In the genomic region with DNA sequence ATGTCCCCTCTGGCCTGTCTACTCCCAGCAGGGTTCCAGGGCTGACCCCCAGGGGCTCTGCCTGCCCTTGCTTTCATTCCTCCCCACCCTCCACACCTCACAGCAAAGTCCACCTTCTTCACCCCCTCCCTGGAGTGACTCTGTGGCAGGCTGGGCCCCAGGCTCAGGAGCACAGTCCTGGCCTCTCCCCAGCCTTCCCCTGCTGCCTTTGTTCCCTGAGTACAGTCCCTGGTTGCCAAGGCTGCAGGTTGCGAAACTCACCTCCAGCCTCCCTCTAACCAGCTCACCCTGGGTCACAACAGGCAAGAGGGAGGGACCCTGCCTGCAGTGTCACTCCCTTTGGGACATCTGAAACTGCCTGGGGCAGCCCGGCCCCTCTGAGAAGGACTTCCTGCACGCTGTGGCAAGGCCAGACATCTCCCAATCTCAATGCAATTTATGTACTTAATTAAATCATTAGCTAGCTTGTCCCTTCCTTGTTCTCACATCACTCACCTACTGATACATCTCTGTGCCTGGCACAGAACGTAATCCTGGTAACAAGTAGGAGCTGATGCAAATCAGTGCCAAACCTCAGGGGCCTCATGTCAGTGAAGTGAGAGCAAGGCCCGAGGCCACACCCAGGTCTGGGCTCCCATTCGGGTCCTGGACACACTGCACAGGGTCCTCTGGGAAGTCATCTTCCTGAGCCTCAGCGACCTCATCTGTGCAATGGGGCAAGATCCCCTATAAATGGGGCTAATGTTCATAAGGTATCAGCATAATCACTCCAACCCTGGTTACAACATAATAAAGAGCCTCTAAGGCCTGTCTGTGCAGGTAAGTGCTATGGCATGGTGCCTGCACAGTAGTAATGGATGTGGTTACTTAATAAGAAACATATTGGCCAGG, we compare ENCODE assay signal across 1 cellular context.
TF ChIP-seq lines count a peak whose summit lies in the region.

No MANE protein-coding gene starts in this region.

TF ChIP-seq in HepG2, 621 proteins besides CTCF, POLR2A, EP300 and RAD21 (continued from another document and continues in another):
- TF ChIP-seq, protein P1, sequence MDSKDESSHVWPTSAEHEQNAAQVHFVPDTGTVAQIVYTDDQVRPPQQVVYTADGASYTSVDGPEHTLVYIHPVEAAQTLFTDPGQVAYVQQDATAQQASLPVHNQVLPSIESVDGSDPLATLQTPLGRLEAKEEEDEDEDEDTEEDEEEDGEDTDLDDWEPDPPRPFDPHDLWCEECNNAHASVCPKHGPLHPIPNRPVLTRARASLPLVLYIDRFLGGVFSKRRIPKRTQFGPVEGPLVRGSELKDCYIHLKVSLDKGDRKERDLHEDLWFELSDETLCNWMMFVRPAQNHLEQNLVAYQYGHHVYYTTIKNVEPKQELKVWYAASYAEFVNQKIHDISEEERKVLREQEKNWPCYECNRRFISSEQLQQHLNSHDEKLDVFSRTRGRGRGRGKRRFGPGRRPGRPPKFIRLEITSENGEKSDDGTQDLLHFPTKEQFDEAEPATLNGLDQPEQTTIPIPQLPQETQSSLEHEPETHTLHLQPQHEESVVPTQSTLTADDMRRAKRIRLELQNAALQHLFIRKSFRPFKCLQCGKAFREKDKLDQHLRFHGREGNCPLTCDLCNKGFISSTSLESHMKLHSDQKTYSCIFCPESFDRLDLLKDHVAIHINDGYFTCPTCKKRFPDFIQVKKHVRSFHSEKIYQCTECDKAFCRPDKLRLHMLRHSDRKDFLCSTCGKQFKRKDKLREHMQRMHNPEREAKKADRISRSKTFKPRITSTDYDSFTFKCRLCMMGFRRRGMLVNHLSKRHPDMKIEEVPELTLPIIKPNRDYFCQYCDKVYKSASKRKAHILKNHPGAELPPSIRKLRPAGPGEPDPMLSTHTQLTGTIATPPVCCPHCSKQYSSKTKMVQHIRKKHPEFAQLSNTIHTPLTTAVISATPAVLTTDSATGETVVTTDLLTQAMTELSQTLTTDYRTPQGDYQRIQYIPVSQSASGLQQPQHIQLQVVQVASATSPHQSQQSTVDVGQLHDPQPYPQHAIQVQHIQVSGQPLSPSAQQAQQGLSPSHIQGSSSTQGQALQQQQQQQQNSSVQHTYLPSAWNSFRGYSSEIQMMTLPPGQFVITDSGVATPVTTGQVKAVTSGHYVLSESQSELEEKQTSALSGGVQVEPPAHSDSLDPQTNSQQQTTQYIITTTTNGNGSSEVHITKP (CRISPR knock-in tag; IDR thresholded peaks at IDR 0.05; ENCODE audit: low read depth) = peak; percentile 44; the same call in 1 of the 2 replicates
- TF ChIP-seq NR2F1 (CRISPR knock-in tag; IDR thresholded peaks at IDR 0.05) (peak in 1 of 2 experiments; percentile 38; a peak in 1 of 4 replicates), ZNF556 (CRISPR knock-in tag; IDR thresholded peaks at IDR 0.05; ENCODE audit: borderline replicate concordance) (peak; percentile 86; the same call in 1 of the 2 replicates), SMC3 (IDR thresholded peaks at IDR 0.05; ENCODE audit: low read length) (peak; percentile 27; the same call in 1 of the 2 replicates), SP5 (CRISPR knock-in tag; IDR thresholded peaks at IDR 0.05; ENCODE audit: borderline replicate concordance, low read depth) (peak; percentile 84), ATM (IDR thresholded peaks at IDR 0.05; ENCODE audit: borderline replicate concordance) (no peak), ZNF644 (CRISPR knock-in tag; IDR thresholded peaks at IDR 0.05; ENCODE audit: low read depth) (peak; percentile 75; the same call in 1 of the 2 replicates), NCOR1 (IDR thresholded peaks at IDR 0.05; ENCODE audit: borderline replicate concordance, low read length) (peak; percentile 59; the same call in 1 of the 2 replicates), YEATS2 (CRISPR knock-in tag; IDR thresholded peaks at IDR 0.05; ENCODE audit: borderline replicate concordance) (peak; percentile 59; the same call in 1 of the 2 replicates), ZNF709 (CRISPR knock-in tag; IDR thresholded peaks at IDR 0.05) (0 out of 2 replicates have a peak, but pooled peaks have one; percentile 25), GATAD2A (CRISPR knock-in tag; IDR thresholded peaks at IDR 0.05) (peak; percentile 92), MYNN (CRISPR knock-in tag; IDR thresholded peaks at IDR 0.05; ENCODE audit: low read depth) (no peak), ZNF460 (CRISPR knock-in tag; IDR thresholded peaks at IDR 0.05; ENCODE audit: borderline replicate concordance) (peak; percentile 63; the same call in 1 of the 2 replicates), SMARCE1 (IDR thresholded peaks at IDR 0.05; ENCODE audit: borderline replicate concordance) (no peak), ZNF296 (CRISPR knock-in tag; conservative IDR thresholded peaks at IDR 0.05) (no peak), DPF2 (CRISPR knock-in tag; IDR thresholded peaks at IDR 0.05; ENCODE audit: borderline replicate concordance, low read depth) (peak; percentile 64; the same call in 1 of the 2 replicates), MTA1 (CRISPR knock-in tag; IDR thresholded peaks at IDR 0.05; ENCODE audit: borderline replicate concordance) (peak; percentile 98), ZFX (CRISPR knock-in tag; IDR thresholded peaks at IDR 0.05; ENCODE audit: low read depth) (peak; percentile 83; the same call in 1 of the 2 replicates), MXI1 (IDR thresholded peaks at IDR 0.05; ENCODE audit: borderline replicate concordance, low read depth, low read length) (peak; percentile 62; the same call in 1 of the 3 replicates), KDM6A (CRISPR knock-in tag; IDR thresholded peaks at IDR 0.05; ENCODE audit: low read depth) (peak; percentile 85), SIX1 (CRISPR knock-in tag; IDR thresholded peaks at IDR 0.05; ENCODE audit: borderline replicate concordance) (no peak), ZBTB20 (CRISPR knock-in tag; IDR thresholded peaks at IDR 0.05; ENCODE audit: borderline replicate concordance, low read depth) (0 out of 2 replicates have a peak, but pooled peaks have one; percentile 45), PHF21A (CRISPR knock-in tag; IDR thresholded peaks at IDR 0.05) (peak; percentile 96), HOXA3 (CRISPR knock-in tag; IDR thresholded peaks at IDR 0.05) (peak; percentile 81; the same call in 1 of the 2 replicates), SOX13 (IDR thresholded peaks at IDR 0.05) (peak; percentile 18; the same call in 1 of the 2 replicates), SOX13 (CRISPR knock-in tag; conservative IDR thresholded peaks at IDR 0.05 in 1 of 2, IDR thresholded peaks at IDR 0.05 in 1 of 2) (peak in 1 of 2 experiments; percentile 89; a peak in 2 of 4 replicates)
- TF ChIP-seq, protein P2, sequence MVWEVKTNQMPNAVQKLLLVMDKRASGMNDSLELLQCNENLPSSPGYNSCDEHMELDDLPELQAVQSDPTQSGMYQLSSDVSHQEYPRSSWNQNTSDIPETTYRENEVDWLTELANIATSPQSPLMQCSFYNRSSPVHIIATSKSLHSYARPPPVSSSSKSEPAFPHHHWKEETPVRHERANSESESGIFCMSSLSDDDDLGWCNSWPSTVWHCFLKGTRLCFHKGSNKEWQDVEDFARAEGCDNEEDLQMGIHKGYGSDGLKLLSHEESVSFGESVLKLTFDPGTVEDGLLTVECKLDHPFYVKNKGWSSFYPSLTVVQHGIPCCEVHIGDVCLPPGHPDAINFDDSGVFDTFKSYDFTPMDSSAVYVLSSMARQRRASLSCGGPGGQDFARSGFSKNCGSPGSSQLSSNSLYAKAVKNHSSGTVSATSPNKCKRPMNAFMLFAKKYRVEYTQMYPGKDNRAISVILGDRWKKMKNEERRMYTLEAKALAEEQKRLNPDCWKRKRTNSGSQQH (CRISPR knock-in tag; IDR thresholded peaks at IDR 0.05; ENCODE audit: low read depth) = 0 out of 2 replicates have a peak, but pooled peaks have one; percentile 55
- TF ChIP-seq, protein P3, sequence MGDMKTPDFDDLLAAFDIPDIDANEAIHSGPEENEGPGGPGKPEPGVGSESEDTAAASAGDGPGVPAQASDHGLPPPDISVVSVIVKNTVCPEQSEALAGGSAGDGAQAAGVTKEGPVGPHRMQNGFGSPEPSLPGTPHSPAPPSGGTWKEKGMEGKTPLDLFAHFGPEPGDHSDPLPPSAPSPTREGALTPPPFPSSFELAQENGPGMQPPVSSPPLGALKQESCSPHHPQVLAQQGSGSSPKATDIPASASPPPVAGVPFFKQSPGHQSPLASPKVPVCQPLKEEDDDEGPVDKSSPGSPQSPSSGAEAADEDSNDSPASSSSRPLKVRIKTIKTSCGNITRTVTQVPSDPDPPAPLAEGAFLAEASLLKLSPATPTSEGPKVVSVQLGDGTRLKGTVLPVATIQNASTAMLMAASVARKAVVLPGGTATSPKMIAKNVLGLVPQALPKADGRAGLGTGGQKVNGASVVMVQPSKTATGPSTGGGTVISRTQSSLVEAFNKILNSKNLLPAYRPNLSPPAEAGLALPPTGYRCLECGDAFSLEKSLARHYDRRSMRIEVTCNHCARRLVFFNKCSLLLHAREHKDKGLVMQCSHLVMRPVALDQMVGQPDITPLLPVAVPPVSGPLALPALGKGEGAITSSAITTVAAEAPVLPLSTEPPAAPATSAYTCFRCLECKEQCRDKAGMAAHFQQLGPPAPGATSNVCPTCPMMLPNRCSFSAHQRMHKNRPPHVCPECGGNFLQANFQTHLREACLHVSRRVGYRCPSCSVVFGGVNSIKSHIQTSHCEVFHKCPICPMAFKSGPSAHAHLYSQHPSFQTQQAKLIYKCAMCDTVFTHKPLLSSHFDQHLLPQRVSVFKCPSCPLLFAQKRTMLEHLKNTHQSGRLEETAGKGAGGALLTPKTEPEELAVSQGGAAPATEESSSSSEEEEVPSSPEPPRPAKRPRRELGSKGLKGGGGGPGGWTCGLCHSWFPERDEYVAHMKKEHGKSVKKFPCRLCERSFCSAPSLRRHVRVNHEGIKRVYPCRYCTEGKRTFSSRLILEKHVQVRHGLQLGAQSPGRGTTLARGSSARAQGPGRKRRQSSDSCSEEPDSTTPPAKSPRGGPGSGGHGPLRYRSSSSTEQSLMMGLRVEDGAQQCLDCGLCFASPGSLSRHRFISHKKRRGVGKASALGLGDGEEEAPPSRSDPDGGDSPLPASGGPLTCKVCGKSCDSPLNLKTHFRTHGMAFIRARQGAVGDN (CRISPR knock-in tag; IDR thresholded peaks at IDR 0.05) = peak; percentile 94
- TF ChIP-seq, protein P4, sequence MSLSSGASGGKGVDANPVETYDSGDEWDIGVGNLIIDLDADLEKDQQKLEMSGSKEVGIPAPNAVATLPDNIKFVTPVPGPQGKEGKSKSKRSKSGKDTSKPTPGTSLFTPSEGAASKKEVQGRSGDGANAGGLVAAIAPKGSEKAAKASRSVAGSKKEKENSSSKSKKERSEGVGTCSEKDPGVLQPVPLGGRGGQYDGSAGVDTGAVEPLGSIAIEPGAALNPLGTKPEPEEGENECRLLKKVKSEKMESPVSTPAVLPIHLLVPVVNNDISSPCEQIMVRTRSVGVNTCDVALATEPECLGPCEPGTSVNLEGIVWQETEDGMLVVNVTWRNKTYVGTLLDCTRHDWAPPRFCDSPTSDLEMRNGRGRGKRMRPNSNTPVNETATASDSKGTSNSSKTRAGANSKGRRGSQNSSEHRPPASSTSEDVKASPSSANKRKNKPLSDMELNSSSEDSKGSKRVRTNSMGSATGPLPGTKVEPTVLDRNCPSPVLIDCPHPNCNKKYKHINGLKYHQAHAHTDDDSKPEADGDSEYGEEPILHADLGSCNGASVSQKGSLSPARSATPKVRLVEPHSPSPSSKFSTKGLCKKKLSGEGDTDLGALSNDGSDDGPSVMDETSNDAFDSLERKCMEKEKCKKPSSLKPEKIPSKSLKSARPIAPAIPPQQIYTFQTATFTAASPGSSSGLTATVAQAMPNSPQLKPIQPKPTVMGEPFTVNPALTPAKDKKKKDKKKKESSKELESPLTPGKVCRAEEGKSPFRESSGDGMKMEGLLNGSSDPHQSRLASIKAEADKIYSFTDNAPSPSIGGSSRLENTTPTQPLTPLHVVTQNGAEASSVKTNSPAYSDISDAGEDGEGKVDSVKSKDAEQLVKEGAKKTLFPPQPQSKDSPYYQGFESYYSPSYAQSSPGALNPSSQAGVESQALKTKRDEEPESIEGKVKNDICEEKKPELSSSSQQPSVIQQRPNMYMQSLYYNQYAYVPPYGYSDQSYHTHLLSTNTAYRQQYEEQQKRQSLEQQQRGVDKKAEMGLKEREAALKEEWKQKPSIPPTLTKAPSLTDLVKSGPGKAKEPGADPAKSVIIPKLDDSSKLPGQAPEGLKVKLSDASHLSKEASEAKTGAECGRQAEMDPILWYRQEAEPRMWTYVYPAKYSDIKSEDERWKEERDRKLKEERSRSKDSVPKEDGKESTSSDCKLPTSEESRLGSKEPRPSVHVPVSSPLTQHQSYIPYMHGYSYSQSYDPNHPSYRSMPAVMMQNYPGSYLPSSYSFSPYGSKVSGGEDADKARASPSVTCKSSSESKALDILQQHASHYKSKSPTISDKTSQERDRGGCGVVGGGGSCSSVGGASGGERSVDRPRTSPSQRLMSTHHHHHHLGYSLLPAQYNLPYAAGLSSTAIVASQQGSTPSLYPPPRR (CRISPR knock-in tag; IDR thresholded peaks at IDR 0.05; ENCODE audit: borderline replicate concordance) = peak; percentile 62; the same call in 1 of the 2 replicates
- TF ChIP-seq, protein P5, sequence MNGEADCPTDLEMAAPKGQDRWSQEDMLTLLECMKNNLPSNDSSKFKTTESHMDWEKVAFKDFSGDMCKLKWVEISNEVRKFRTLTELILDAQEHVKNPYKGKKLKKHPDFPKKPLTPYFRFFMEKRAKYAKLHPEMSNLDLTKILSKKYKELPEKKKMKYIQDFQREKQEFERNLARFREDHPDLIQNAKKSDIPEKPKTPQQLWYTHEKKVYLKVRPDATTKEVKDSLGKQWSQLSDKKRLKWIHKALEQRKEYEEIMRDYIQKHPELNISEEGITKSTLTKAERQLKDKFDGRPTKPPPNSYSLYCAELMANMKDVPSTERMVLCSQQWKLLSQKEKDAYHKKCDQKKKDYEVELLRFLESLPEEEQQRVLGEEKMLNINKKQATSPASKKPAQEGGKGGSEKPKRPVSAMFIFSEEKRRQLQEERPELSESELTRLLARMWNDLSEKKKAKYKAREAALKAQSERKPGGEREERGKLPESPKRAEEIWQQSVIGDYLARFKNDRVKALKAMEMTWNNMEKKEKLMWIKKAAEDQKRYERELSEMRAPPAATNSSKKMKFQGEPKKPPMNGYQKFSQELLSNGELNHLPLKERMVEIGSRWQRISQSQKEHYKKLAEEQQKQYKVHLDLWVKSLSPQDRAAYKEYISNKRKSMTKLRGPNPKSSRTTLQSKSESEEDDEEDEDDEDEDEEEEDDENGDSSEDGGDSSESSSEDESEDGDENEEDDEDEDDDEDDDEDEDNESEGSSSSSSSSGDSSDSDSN (CRISPR knock-in tag; IDR thresholded peaks at IDR 0.05) = peak; percentile 67
- TF ChIP-seq, protein P6, sequence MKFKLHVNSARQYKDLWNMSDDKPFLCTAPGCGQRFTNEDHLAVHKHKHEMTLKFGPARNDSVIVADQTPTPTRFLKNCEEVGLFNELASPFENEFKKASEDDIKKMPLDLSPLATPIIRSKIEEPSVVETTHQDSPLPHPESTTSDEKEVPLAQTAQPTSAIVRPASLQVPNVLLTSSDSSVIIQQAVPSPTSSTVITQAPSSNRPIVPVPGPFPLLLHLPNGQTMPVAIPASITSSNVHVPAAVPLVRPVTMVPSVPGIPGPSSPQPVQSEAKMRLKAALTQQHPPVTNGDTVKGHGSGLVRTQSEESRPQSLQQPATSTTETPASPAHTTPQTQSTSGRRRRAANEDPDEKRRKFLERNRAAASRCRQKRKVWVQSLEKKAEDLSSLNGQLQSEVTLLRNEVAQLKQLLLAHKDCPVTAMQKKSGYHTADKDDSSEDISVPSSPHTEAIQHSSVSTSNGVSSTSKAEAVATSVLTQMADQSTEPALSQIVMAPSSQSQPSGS (CRISPR knock-in tag; IDR thresholded peaks at IDR 0.05) = peak; percentile 82; the same call in 1 of the 2 replicates
- TF ChIP-seq, protein P7, sequence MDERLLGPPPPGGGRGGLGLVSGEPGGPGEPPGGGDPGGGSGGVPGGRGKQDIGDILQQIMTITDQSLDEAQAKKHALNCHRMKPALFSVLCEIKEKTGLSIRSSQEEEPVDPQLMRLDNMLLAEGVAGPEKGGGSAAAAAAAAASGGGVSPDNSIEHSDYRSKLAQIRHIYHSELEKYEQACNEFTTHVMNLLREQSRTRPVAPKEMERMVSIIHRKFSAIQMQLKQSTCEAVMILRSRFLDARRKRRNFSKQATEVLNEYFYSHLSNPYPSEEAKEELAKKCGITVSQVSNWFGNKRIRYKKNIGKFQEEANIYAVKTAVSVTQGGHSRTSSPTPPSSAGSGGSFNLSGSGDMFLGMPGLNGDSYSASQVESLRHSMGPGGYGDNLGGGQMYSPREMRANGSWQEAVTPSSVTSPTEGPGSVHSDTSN (CRISPR knock-in tag; IDR thresholded peaks at IDR 0.05) = no peak
